2 cellular contexts compared by ENCODE assay signal in the genomic region with DNA sequence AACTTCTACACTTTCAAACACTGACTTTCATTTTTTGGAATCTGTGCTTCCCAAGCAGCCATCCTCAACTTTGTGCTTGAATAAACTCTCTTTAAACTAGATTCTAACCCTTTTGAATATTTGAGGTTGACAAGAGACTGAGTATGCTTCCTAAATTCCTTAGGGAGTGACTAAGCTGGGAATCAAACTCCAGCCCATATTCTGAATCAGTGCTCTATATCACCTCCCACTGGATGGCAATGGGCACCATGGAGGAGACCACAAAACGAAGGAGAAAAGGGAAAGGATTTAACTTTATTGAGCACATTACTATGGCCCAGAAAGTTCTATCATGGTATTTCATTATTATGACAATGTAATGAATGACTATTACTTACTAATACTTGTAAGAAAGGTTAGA.
TF ChIP-seq lines count a peak whose summit lies in the region.

No MANE protein-coding gene starts in this region.

TF ChIP-seq in Ishikawa, 13 proteins besides CTCF, POLR2A, EP300 and RAD21 (continued from another document):
- TF ChIP-seq YY1 (IDR thresholded peaks at IDR 0.05; ENCODE audit: low read depth) (no peak), TCF12 (IDR thresholded peaks at IDR 0.05; ENCODE audit: low read depth) (no peak), EGR1 (IDR thresholded peaks at IDR 0.05) (no peak), CEBPB (IDR thresholded peaks at IDR 0.05) (no peak), CREB1 (IDR thresholded peaks at IDR 0.05; ENCODE audit: low read depth) (no peak), ZBTB7A (IDR thresholded peaks at IDR 0.05; ENCODE audit: low read depth) (no peak)
- TF ChIP-seq, protein P1, sequence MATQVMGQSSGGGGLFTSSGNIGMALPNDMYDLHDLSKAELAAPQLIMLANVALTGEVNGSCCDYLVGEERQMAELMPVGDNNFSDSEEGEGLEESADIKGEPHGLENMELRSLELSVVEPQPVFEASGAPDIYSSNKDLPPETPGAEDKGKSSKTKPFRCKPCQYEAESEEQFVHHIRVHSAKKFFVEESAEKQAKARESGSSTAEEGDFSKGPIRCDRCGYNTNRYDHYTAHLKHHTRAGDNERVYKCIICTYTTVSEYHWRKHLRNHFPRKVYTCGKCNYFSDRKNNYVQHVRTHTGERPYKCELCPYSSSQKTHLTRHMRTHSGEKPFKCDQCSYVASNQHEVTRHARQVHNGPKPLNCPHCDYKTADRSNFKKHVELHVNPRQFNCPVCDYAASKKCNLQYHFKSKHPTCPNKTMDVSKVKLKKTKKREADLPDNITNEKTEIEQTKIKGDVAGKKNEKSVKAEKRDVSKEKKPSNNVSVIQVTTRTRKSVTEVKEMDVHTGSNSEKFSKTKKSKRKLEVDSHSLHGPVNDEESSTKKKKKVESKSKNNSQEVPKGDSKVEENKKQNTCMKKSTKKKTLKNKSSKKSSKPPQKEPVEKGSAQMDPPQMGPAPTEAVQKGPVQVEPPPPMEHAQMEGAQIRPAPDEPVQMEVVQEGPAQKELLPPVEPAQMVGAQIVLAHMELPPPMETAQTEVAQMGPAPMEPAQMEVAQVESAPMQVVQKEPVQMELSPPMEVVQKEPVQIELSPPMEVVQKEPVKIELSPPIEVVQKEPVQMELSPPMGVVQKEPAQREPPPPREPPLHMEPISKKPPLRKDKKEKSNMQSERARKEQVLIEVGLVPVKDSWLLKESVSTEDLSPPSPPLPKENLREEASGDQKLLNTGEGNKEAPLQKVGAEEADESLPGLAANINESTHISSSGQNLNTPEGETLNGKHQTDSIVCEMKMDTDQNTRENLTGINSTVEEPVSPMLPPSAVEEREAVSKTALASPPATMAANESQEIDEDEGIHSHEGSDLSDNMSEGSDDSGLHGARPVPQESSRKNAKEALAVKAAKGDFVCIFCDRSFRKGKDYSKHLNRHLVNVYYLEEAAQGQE (IDR thresholded peaks at IDR 0.05; ENCODE audit: low read depth): no peak

TF ChIP-seq in K562, 482 proteins besides CTCF, POLR2A, EP300 and RAD21:
- TF ChIP-seq ZBTB40 (IDR thresholded peaks at IDR 0.05) (0 out of 2 replicates have a peak, but pooled peaks have one; percentile 32), ZBTB40 (CRISPR knock-in tag; IDR thresholded peaks at IDR 0.05) (no peak), CBX8 (IDR thresholded peaks at IDR 0.05; ENCODE audit: borderline replicate concordance, extremely low read depth, low read depth, low read length, poor library complexity, severe bottlenecking) (no peak)
TF ChIP-seq in K562: peak in this region for 1.
